17 cellular contexts compared by ENCODE assay signal in genomic region chr11:105968021-105968697, GRCh38. TPM values are rescaled to one million over a fixed set of nuclear protein-coding genes. Genes with fewer than 3 reads are reported as not detected.
A peak's percentile ranks its signal among the peaks of the same experiment; 100 is the strongest.
DNase-seq lines count a peak whose midpoint lies in the region; ATAC-seq and TF ChIP-seq lines count a peak whose summit lies in the region.
"Had no signal": no experiment of that assay in that cellular context is flagged by ENCODE, and none has a peak within 500 bp of the region (broad histone marks: within the 10 kb centered on the region; RNA-seq: fewer than 3 reads in every experiment).

No MANE protein-coding gene starts in this region.

- H3K27me3 ChIP-seq in brain microvascular endothelial cell (replicated peaks), result no peaks in the 10 kb centered on the region
- H3K27me3 ChIP-seq: colonic mucosa, neutrophil had no signal

- no peaks in the 10 kb centered on the region for H3K36me3 ChIP-seq in brain microvascular endothelial cell (replicated peaks)
- H3K36me3 ChIP-seq: colonic mucosa, neutrophil had no signal

- in situ Hi-C loops in brain microvascular endothelial cell (cut with HindIII; ENCODE audit: low pct_ligation_motif_present, low sequenced_read_pairs), result no loop called here

- no peak for TF ChIP-seq CTCF in brain microvascular endothelial cell (IDR thresholded peaks at IDR 0.05; ENCODE audit: low read depth, low read length, missing control alignments)

- DNase-seq in DMS53 (lab: John Stamatoyannopoulos, UW) (peak; percentile 61), M059J (ENCODE audit: low read depth) (peak; percentile 77), brain microvascular endothelial cell (peak; percentile 3), kidney glomerular epithelial cell (lab: John Stamatoyannopoulos, UW) (peak; percentile 86), NCI-H1436 treated with DMSO at 0.1 percent for 48 hours (lab: John Stamatoyannopoulos, UW) (no peak)
- DNase-seq: activated CD4-positive, alpha-beta T cell treated with anti-CD3 and anti-CD28 coated beads for 36 hours; activated naive CD8-positive, alpha-beta T cell treated with anti-CD3 and anti-CD28 coated beads, Interleukin-2, amount 10 ng/mL, durations not matched to agents 7 days and 5 days; colonic mucosa; DMS153; Kasumi-1; mesendoderm; NCI-H187; NCI-H510A treated with DMSO at 0.1 percent for 48 hours had no signal

- H3K4me3 ChIP-seq in brain microvascular endothelial cell (ENCODE audit: low read depth, low read length), result no peak overlapping the region
- H3K4me3 ChIP-seq: colonic mucosa had no signal

- ATAC-seq in GM18870 (IDR thresholded peaks at IDR 0.05; ENCODE audit: unreplicated experiment), result no peak
- no peak for ATAC-seq in GM18868 (IDR thresholded peaks at IDR 0.05; ENCODE audit: unreplicated experiment)
- ATAC-seq in GM21423 (IDR thresholded peaks at IDR 0.05; ENCODE audit: unreplicated experiment), result no peak
- ATAC-seq: activated CD4-positive, alpha-beta T cell treated with anti-CD3 and anti-CD28 coated beads for 36 hours had no signal

- H3K27ac ChIP-seq in brain microvascular endothelial cell, result no peak overlapping the region
- H3K27ac ChIP-seq: colonic mucosa, neutrophil had no signal

RNA-seq across cellular contexts. Expression of gene MSANTD4, which starts 53.9 kb away (rescaled TPM):
- total RNA-seq in M059J (2014; rRNA removed; shearing (Covaris generic)), result 20.5 and 30.3 TPM in 2 replicates
